1 cellular context compared by ENCODE assay signal in the genomic region with DNA sequence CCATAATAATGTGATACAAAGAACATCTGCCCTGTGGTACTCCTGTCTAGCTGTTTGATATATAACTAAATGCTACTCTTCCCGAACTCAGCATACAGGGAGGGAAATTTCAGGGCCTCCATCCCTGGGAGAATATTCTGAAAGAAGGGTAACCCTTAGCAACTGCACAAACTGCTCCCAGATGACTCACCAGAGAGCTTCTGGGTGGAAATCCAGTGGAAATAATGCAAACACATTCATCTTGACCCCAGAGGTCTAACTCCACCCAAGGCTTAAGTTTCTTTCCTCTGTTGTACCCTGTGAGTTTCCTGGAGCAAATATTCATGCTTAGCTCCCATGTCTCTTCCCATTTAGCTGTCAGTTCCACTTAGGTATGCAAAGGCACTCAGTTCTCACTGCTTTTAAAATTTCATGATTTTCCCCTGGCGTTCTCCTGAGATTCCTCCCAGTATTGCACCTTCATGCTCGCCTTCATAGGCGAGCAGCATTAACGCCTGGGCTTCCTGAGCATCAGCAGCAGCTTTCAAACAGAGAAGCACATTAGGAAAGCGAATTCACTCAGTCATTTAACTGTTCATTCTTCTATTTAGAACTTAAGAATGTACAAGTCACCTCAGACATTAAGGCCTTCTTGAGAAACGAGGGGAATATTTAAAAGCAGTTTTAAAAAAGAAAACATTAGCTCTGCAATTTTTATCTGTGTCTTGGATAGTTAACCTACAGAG.
TF ChIP-seq lines count a peak whose summit lies in the region.

No MANE protein-coding gene starts in this region.

TF ChIP-seq in HepG2, 621 proteins besides CTCF, POLR2A, EP300 and RAD21:
- TF ChIP-seq ZNF775 (CRISPR knock-in tag; IDR thresholded peaks at IDR 0.05; ENCODE audit: borderline replicate concordance) (no peak), ZBTB20 (CRISPR knock-in tag; IDR thresholded peaks at IDR 0.05; ENCODE audit: borderline replicate concordance, low read depth) (no peak), SRY (CRISPR knock-in tag; IDR thresholded peaks at IDR 0.05) (no peak), CBX5 (CRISPR knock-in tag; IDR thresholded peaks at IDR 0.05; ENCODE audit: borderline replicate concordance) (no peak), THAP11 (CRISPR knock-in tag; IDR thresholded peaks at IDR 0.05) (no peak), CEBPG (CRISPR knock-in tag; IDR thresholded peaks at IDR 0.05) (no peak), ZNF605 (CRISPR knock-in tag; IDR thresholded peaks at IDR 0.05) (no peak), HHEX (CRISPR knock-in tag; IDR thresholded peaks at IDR 0.05) (no peak), KLF11 (CRISPR knock-in tag; IDR thresholded peaks at IDR 0.05) (no peak), RARG (CRISPR knock-in tag; IDR thresholded peaks at IDR 0.05; ENCODE audit: low read depth) (no peak), SRF (IDR thresholded peaks at IDR 0.05; ENCODE audit: low read depth, low read length) (no peak), IRX3 (CRISPR knock-in tag; IDR thresholded peaks at IDR 0.05; ENCODE audit: borderline replicate concordance, low read depth) (no peak), KLF15 (CRISPR knock-in tag; IDR thresholded peaks at IDR 0.05; ENCODE audit: borderline replicate concordance) (no peak), PAF1 (CRISPR knock-in tag; IDR thresholded peaks at IDR 0.05) (no peak), ZNF501 (CRISPR knock-in tag; IDR thresholded peaks at IDR 0.05) (no peak), REPIN1 (CRISPR knock-in tag; IDR thresholded peaks at IDR 0.05; ENCODE audit: borderline replicate concordance, low read depth) (no peak)
- TF ChIP-seq, protein P1, sequence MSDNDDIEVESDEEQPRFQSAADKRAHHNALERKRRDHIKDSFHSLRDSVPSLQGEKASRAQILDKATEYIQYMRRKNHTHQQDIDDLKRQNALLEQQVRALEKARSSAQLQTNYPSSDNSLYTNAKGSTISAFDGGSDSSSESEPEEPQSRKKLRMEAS (IDR thresholded peaks at IDR 0.05), result no peak
- TF ChIP-seq, protein P2, sequence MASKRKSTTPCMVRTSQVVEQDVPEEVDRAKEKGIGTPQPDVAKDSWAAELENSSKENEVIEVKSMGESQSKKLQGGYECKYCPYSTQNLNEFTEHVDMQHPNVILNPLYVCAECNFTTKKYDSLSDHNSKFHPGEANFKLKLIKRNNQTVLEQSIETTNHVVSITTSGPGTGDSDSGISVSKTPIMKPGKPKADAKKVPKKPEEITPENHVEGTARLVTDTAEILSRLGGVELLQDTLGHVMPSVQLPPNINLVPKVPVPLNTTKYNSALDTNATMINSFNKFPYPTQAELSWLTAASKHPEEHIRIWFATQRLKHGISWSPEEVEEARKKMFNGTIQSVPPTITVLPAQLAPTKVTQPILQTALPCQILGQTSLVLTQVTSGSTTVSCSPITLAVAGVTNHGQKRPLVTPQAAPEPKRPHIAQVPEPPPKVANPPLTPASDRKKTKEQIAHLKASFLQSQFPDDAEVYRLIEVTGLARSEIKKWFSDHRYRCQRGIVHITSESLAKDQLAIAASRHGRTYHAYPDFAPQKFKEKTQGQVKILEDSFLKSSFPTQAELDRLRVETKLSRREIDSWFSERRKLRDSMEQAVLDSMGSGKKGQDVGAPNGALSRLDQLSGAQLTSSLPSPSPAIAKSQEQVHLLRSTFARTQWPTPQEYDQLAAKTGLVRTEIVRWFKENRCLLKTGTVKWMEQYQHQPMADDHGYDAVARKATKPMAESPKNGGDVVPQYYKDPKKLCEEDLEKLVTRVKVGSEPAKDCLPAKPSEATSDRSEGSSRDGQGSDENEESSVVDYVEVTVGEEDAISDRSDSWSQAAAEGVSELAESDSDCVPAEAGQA (IDR thresholded peaks at IDR 0.05; ENCODE audit: low read depth), result no peak
- TF ChIP-seq, protein P2 (CRISPR knock-in tag; IDR thresholded peaks at IDR 0.05; ENCODE audit: borderline replicate concordance), result no peak
- TF ChIP-seq, protein P3, sequence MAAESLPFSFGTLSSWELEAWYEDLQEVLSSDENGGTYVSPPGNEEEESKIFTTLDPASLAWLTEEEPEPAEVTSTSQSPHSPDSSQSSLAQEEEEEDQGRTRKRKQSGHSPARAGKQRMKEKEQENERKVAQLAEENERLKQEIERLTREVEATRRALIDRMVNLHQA (CRISPR knock-in tag; IDR thresholded peaks at IDR 0.05), result no peak
- TF ChIP-seq, protein P4, sequence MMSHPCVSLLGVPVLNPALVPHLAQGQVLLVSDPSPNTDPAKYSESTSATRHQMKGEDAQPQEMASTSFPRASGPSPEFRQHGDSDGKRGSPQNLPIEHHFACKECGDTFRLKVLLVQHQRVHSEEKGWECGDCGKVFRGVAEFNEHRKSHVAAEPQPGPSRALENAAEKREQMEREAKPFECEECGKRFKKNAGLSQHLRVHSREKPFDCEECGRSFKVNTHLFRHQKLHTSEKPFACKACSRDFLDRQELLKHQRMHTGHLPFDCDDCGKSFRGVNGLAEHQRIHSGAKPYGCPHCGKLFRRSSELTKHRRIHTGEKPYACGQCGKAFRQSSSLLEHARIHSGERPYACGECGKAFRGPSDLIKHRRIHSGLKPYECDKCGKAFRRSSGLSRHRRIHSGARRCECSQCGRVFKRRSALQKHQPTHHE (CRISPR knock-in tag; IDR thresholded peaks at IDR 0.05; ENCODE audit: borderline replicate concordance), result no peak
